In genomic region chr18:48662021-48662661, GRCh38 we compare ENCODE assay signal across 9 cellular contexts.
DNase-seq lines count a peak whose midpoint lies in the region; ATAC-seq and TF ChIP-seq lines count a peak whose summit lies in the region.
"Had no signal": no experiment of that assay in that cellular context is flagged by ENCODE, and none has a peak within 500 bp of the region (broad histone marks: within the 10 kb centered on the region; RNA-seq: fewer than 3 reads in every experiment).

No MANE protein-coding gene starts in this region.

- peak; percentile 43 for TF ChIP-seq EP300 in Ishikawa (IDR thresholded peaks at IDR 0.05; ENCODE audit: borderline replicate concordance)

- DNase-seq in 8988T = peak; percentile 47
- peak; percentile 26 for DNase-seq in amniotic stem cell (lab: John Stamatoyannopoulos, UW)
- DNase-seq in left kidney (ENCODE audit: low read depth, low spot score) = peak; percentile 65
- no peak for DNase-seq in activated CD4-positive, alpha-beta T cell treated with anti-CD3 and anti-CD28 coated beads for 1 hour
- DNase-seq in T-helper 9 cell = no peak
- DNase-seq: C1 segment of cervical spinal cord had no signal

- no peak for TF ChIP-seq RAD21 in Ishikawa (IDR thresholded peaks at IDR 0.05; ENCODE audit: low read depth)

- ATAC-seq in GM18870 (IDR thresholded peaks at IDR 0.05; ENCODE audit: unreplicated experiment) (no peak), GM18520 (IDR thresholded peaks at IDR 0.05; ENCODE audit: unreplicated experiment) (no peak)

TF ChIP-seq in Ishikawa, 13 proteins besides CTCF, POLR2A, EP300 and RAD21:
- TF ChIP-seq NFIC (IDR thresholded peaks at IDR 0.05) (0 out of 2 replicates have a peak, but pooled peaks have one; percentile 1), CEBPB (IDR thresholded peaks at IDR 0.05) (peak; percentile 98), YY1 (IDR thresholded peaks at IDR 0.05; ENCODE audit: low read depth) (peak; percentile 77), TCF12 (IDR thresholded peaks at IDR 0.05; ENCODE audit: low read depth) (0 out of 2 replicates have a peak, but pooled peaks have one; percentile 22), ZBTB7A (IDR thresholded peaks at IDR 0.05; ENCODE audit: low read depth) (no peak), TEAD4 (IDR thresholded peaks at IDR 0.05) (peak; percentile 80), CREB1 (IDR thresholded peaks at IDR 0.05; ENCODE audit: low read depth) (no peak)

Comparison
In these comparisons a context has a peak if more than half of its experiments do, and no peak if none do; other contexts are left out.
1. DNase-seq: peak in 8988T (single experiment), amniotic stem cell (single experiment) and left kidney (single experiment); none in activated CD4-positive, alpha-beta T cell treated with anti-CD3 and anti-CD28 coated beads for 1 hour (single experiment) and T-helper 9 cell (single experiment).